Comparison of ENCODE assay signal across 9 cellular contexts in the genomic region with DNA sequence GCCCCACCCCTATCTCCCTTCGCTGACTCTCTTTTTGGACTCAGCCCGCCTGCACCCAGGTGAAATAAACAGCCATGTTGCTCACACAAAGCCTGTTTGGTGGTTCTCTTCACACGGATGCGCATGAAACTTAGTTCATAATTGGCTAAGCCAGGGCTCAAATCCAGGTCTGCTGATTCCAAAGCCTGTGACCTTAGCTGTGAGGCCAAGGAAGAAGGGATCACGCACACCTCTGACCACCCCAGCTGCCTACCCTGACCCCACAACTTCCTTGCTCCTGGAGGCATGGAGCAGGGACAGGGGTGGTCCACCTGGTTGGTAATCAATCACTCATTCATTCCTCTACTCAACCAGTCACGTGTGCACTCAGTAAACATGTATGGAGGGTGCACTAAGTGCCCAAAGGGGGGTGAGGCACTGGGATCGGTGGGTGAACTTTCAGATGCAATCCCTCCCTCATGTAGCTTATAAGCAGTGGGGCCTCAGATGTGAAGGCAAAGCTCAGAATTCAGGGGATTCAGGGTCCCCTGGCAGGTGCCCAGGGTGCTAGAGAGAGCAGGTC. TPM values are rescaled to one million over a fixed set of nuclear protein-coding genes. Genes with fewer than 3 reads are reported as not detected.
DNase-seq lines count a peak whose midpoint lies in the region; ATAC-seq and TF ChIP-seq lines count a peak whose summit lies in the region.
"Had no signal": no experiment of that assay in that cellular context is flagged by ENCODE, and none has a peak within 500 bp of the region (broad histone marks: within the 10 kb centered on the region; RNA-seq: fewer than 3 reads in every experiment).

No MANE protein-coding gene starts in this region.

- H3K14ac ChIP-seq in neuronal stem cell (ENCODE audit: low read length) = no peak overlapping the region

- no peak overlapping the region for H2AK5ac ChIP-seq in neuronal stem cell (ENCODE audit: low read depth, low read length)

- no peak overlapping the region for H3K4me3 Mint-ChIP-seq in endothelial cell (ENCODE audit: unreplicated experiment)

- H3K27ac ChIP-seq in neuronal stem cell (replicated peaks; ENCODE audit: low read length) (no peak overlapping the region), foreskin keratinocyte (no peak overlapping the region)

- no CpG with 5 or more reads among the region's 7 CpGs for WGBS in neuronal stem cell (ENCODE audit: extremely low coverage in 2 of 2, insufficient read length in 2 of 2, insufficient replicate concordance in 1 of 2), 2 donors

- no peaks in the 10 kb centered on the region for H3K9me3 ChIP-seq in neuronal stem cell (replicated peaks in 1 of 2; ENCODE audit: control insufficient read depth in 2 of 2, insufficient read depth in 1 of 2, low read depth in 1 of 2, low read length in 2 of 2)

- peak overlapping the region; percentile 98 to 99 for H3K27ac Mint-ChIP-seq in activated naive CD4-positive, alpha-beta T cell treated with anti-CD3 and anti-CD28 coated beads, Interleukin-2, amount 50 U/mL, for 72 hours
- H3K27ac Mint-ChIP-seq in endothelial cell (ENCODE audit: unreplicated experiment) = no peak overlapping the region

- peak overlapping the region; percentile 24 for H3K18ac ChIP-seq in neuronal stem cell (ENCODE audit: low read length)

- peaks cover 5% of the 10 kb centered on the region for H3K27me3 Mint-ChIP-seq in endothelial cell (ENCODE audit: unreplicated experiment)

- no peak overlapping the region for H3K4ac ChIP-seq in neuronal stem cell (ENCODE audit: low read length)

- TF ChIP-seq CTCF in foreskin keratinocyte (conservative IDR thresholded peaks at IDR 0.05) = no peak
- TF ChIP-seq CTCF in endothelial cell (IDR thresholded peaks at IDR 0.05; ENCODE audit: unreplicated experiment) = no peak

- H2BK12ac ChIP-seq in neuronal stem cell (ENCODE audit: low read length) = no peak overlapping the region

- peaks cover 20 to 31% of the 10 kb centered on the region in 2 donors for H3K4me1 ChIP-seq in neuronal stem cell (ENCODE audit: control insufficient read depth in 2 of 2, insufficient read depth in 1 of 2, low read depth in 1 of 2, low read length in 2 of 2)
- H3K4me1 ChIP-seq in foreskin keratinocyte = peaks cover 9% of the 10 kb centered on the region

- no peak overlapping the region for H3K9ac ChIP-seq in neuronal stem cell (ENCODE audit: low read depth, low read length, poor library complexity)

- H2AFZ ChIP-seq in neuronal stem cell (ENCODE audit: low read length) = peak overlapping the region; percentile 70

- H3K36me3 ChIP-seq in neuronal stem cell (replicated peaks in 1 of 2; ENCODE audit: control insufficient read depth in 2 of 2, insufficient read depth in 2 of 2, low read length in 2 of 2) = no peaks in the 10 kb centered on the region

- H4K8ac ChIP-seq in neuronal stem cell (ENCODE audit: low read depth, low read length) = no peak overlapping the region

- peaks cover 11% of the 10 kb centered on the region for H3K4me1 Mint-ChIP-seq in endothelial cell (ENCODE audit: unreplicated experiment)

- no peaks in the 10 kb centered on the region for H3K36me3 Mint-ChIP-seq in activated naive CD4-positive, alpha-beta T cell treated with anti-CD3 and anti-CD28 coated beads, Interleukin-2, amount 50 U/mL, for 72 hours
- peaks cover 4% of the 10 kb centered on the region for H3K36me3 Mint-ChIP-seq in endothelial cell (ENCODE audit: low read depth, unreplicated experiment)

- no peak overlapping the region for H2BK120ac ChIP-seq in neuronal stem cell (ENCODE audit: low read depth, low read length)

- H3K27me3 ChIP-seq in neuronal stem cell (ENCODE audit: control insufficient read depth in 3 of 3, insufficient read depth in 3 of 3, low read depth in 1 of 3, low read length in 3 of 3) (peaks cover 0 to 24% (median 0%) of the 10 kb centered on the region in 3 experiments), foreskin keratinocyte (no peaks in the 10 kb centered on the region)

- no peak for DNase-seq in activated naive CD4-positive, alpha-beta T cell treated with anti-CD3 and anti-CD28 coated beads, Interleukin-2, amount 50 U/mL, for 72 hours (ENCODE audit: low spot score in 2 of 2)
- no peak for DNase-seq in neuronal stem cell (ENCODE audit: low spot score)
- no peak for DNase-seq in foreskin keratinocyte
- DNase-seq in GM19240 (ENCODE audit: insufficient read length, low spot score) = no peak
- DNase-seq in endothelial cell (ENCODE audit: low spot score) = no peak
- no peak for DNase-seq in glomerular visceral epithelial cell (ENCODE audit: extremely low spot score)

- H4K91ac ChIP-seq in neuronal stem cell (ENCODE audit: low read depth, low read length, poor library complexity) = no peak overlapping the region

- H3K4me2 ChIP-seq in neuronal stem cell (ENCODE audit: insufficient read depth, low read length, poor library complexity, severe bottlenecking) = no peak overlapping the region

- H2BK5ac ChIP-seq in neuronal stem cell (ENCODE audit: low read length) = no peak overlapping the region

- no peak overlapping the region for H2BK15ac ChIP-seq in neuronal stem cell (ENCODE audit: low read length)

- H3K23ac ChIP-seq in neuronal stem cell (ENCODE audit: low read depth, low read length, poor library complexity) = no peak overlapping the region

- no peaks in the 10 kb centered on the region for H3K79me1 ChIP-seq in neuronal stem cell (ENCODE audit: low read depth, low read length)

- no peaks in the 10 kb centered on the region for H3K9me3 Mint-ChIP-seq in activated naive CD4-positive, alpha-beta T cell treated with anti-CD3 and anti-CD28 coated beads, Interleukin-2, amount 50 U/mL, for 72 hours
- no peaks in the 10 kb centered on the region for H3K9me3 Mint-ChIP-seq in endothelial cell (ENCODE audit: unreplicated experiment)

- peak overlapping the region in 1 of 2 donors; percentile 27 for H3K4me3 ChIP-seq in neuronal stem cell (ENCODE audit: low read length in 2 of 2)

- peak; percentile 3 for ATAC-seq in GM19043 (IDR thresholded peaks at IDR 0.05; ENCODE audit: low read depth, unreplicated experiment)
- peak; percentile 7 for ATAC-seq in HG03108 (IDR thresholded peaks at IDR 0.05; ENCODE audit: unreplicated experiment)
- ATAC-seq in activated naive CD4-positive, alpha-beta T cell treated with anti-CD3 and anti-CD28 coated beads, Interleukin-2, amount 50 U/mL, for 72 hours = no peak
- no peak for ATAC-seq in foreskin keratinocyte

RNA-seq across cellular contexts. Expression of a gene that starts 10.3 kb away (rescaled TPM):
- total RNA-seq in activated naive CD4-positive, alpha-beta T cell treated with anti-CD3 and anti-CD28 coated beads, Interleukin-2, amount 50 U/mL, for 72 hours = 1 to 10 TPM; 1.6 to 4.8 TPM
- polyA plus RNA-seq in neuronal stem cell (2013, experiment 1 of 2) = 4.1 TPM
- 3.3 TPM for polyA plus RNA-seq in neuronal stem cell (2013, experiment 2 of 2)
- not detected in 2 replicates for total RNA-seq in foreskin keratinocyte
- 0.15 and 0.27 TPM in 2 replicates for polyA plus RNA-seq in foreskin keratinocyte
- not detected for total RNA-seq in endothelial cell (ENCODE audit: unreplicated experiment)
- total RNA-seq: bronchial epithelial cell had no signal

RNA-seq across cellular contexts. Expression of a gene that starts 17.3 kb away (rescaled TPM):
- 1 to 10 TPM; 2.5 to 5.0 TPM for total RNA-seq in activated naive CD4-positive, alpha-beta T cell treated with anti-CD3 and anti-CD28 coated beads, Interleukin-2, amount 50 U/mL, for 72 hours
- 0.47 TPM for polyA plus RNA-seq in neuronal stem cell (2013, experiment 1 of 2)
- 0.50 TPM for polyA plus RNA-seq in neuronal stem cell (2013, experiment 2 of 2)
- total RNA-seq in foreskin keratinocyte = not detected in 2 replicates
- polyA plus RNA-seq in foreskin keratinocyte = not detected in 2 replicates
- total RNA-seq in endothelial cell (ENCODE audit: unreplicated experiment) = 3.8 TPM

Comparison
In these comparisons a context has a peak if more than half of its experiments do, and no peak if none do; other contexts are left out.
1. ATAC-seq: peak in GM19043 (single experiment) and HG03108 (single experiment); none in activated naive CD4-positive, alpha-beta T cell treated with anti-CD3 and anti-CD28 coated beads, Interleukin-2, amount 50 U/mL, for 72 hours (0 of 2) and foreskin keratinocyte (single experiment).